ENCODE assay signal across 1 cellular context in the genomic region with DNA sequence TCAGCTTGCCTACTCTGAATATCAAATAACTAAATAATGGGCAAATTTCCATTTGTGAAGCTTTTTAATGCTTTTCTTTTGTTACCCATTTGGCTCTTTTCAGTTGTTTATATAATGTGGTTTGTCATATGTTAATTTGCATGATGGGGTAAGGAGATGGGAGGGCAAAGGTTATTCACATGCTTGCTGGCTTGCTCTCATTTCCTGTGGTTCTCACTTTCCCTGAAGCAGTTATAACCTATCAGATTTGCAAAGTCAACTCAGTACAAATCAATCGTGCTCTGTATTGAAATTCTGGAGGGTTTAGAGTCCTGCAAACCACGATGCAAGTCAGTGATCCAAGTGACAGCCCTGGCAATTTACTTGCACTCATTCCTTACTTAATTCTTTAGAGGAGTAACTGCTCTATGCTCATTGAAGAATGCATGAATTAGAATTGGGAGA.
A peak's percentile ranks its signal among the peaks of the same experiment; 100 is the strongest.
TF ChIP-seq lines count a peak whose summit lies in the region.

No MANE protein-coding gene starts in this region.

TF ChIP-seq in H1, 55 proteins besides CTCF, POLR2A, EP300 and RAD21:
- TF ChIP-seq CHD7 (IDR thresholded peaks at IDR 0.05; ENCODE audit: insufficient replicate concordance, low read length) = peak; percentile 82
- 0 out of 2 replicates have a peak, but pooled peaks have one; percentile 29 for TF ChIP-seq ATF2 (IDR thresholded peaks at IDR 0.05; ENCODE audit: low read length)
- peak; percentile 51 for TF ChIP-seq SP1 (IDR thresholded peaks at IDR 0.05; ENCODE audit: low read depth, low read length)
- TF ChIP-seq HDAC6 (IDR thresholded peaks at IDR 0.05; ENCODE audit: low read depth, low read length) = no peak
- TF ChIP-seq POU5F1 (IDR thresholded peaks at IDR 0.05; ENCODE audit: low read depth, low read length) = peak; percentile 87; the same call in 1 of the 2 replicates
- TF ChIP-seq NANOG (IDR thresholded peaks at IDR 0.05; ENCODE audit: insufficient read depth, low read depth, low read length, poor library complexity, severe bottlenecking) = peak; percentile 92
- TF ChIP-seq ASH2L (IDR thresholded peaks at IDR 0.05; ENCODE audit: low read length) = peak; percentile 42
- TF ChIP-seq JUND (IDR thresholded peaks at IDR 0.05; ENCODE audit: low read length) = no peak
